Comparison of ENCODE assay signal across 18 cellular contexts in the genomic region with DNA sequence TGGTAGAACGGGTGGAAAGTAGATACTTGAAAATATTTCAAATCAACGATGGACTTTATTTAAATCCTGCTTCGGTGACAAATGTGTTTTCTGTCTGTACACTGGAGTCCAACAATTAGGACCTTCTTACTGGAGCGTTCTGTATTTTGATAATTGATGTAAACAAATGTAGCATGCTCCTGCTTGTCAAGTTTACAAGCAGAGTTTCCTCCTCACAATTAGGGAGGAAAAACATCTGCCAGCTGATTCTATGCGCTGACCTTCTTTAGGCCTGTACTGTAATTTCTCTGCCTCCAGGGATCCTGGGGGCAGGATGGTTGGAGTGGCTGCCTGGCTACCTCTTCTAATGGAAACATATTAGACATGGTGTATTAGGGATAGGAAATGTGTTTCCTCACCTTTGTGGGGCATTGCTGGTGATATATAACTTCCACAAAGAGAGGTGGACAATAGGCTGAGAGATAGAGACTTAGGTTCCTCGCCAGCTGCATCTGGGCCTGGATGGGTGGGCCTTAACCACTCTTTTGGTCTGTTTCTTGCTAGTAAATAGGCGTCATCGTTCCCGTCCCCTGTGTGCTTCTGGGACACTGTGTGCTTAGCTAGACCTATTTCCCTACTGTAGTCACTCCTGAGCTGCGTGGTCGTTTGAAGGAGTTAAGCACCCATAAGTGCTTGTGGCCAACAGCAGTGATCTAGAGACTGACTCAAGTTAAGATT. TPM values are rescaled to one million over a fixed set of nuclear protein-coding genes. Genes with fewer than 3 reads are reported as not detected.
A peak's percentile ranks its signal among the peaks of the same experiment; 100 is the strongest.
DNase-seq lines count a peak whose midpoint lies in the region; ATAC-seq and TF ChIP-seq lines count a peak whose summit lies in the region.
"Had no signal": no experiment of that assay in that cellular context is flagged by ENCODE, and none has a peak within 500 bp of the region (broad histone marks: within the 10 kb centered on the region; RNA-seq: fewer than 3 reads in every experiment).

No MANE protein-coding gene starts in this region.

- DNase-seq in Right ventricle myocardium inferior (ENCODE audit: missing footprints): no peak
- peak; percentile 5 for DNase-seq in lung (ENCODE audit: low spot score)
- DNase-seq in thoracic aorta (ENCODE audit: low spot score): peak; percentile 68
- no peak for DNase-seq in NCI-H1417 treated with DMSO at 0.1 percent for 48 hours (lab: John Stamatoyannopoulos, UW)
- no peak for DNase-seq in DMS79 treated with DMSO at 0.1 percent for 48 hours (lab: John Stamatoyannopoulos, UW)
- DNase-seq in NCI-H2029 (lab: John Stamatoyannopoulos, UW): no peak
- DNase-seq: activated CD4-positive, alpha-beta T cell treated with anti-CD3 and anti-CD28 coated beads, Interleukin-2, amount 10 ng/mL, durations not matched to agents 7 days and 5 days; activated CD8-positive, alpha-beta memory T cell treated with anti-CD3 and anti-CD28 coated beads, Interleukin-2, amount 50 U/mL, for 4 hours; activated effector memory CD4-positive, alpha-beta T cell treated with anti-CD3 and anti-CD28 coated beads, Interleukin-2, amount 50 U/mL, for 16 hours; DMS153; naive thymus-derived CD8-positive, alpha-beta T cell; NCI-H1930; psoas muscle; SW 1271 had no signal

- H3K27ac ChIP-seq in adipose tissue (ENCODE audit: low read depth, low read length) (peak overlapping the region; percentile 11), lung (ENCODE audit: low read depth in 1 of 2, low read length in 1 of 2) (peak overlapping the region; percentile 91 to 94), thoracic aorta (peak overlapping the region; percentile 93 to 95)
- H3K27ac ChIP-seq: psoas muscle, RWPE1, tibial nerve had no signal

- H3K4me1 ChIP-seq in lung (ENCODE audit: control insufficient read depth in 2 of 2, insufficient read depth in 2 of 2, low read length in 2 of 2) (peaks cover 17 to 24% of the 10 kb centered on the region in 2 donors), thoracic aorta (ENCODE audit: control insufficient read depth in 1 of 2, low read depth in 2 of 2) (peaks cover 80 to 93% of the 10 kb centered on the region in 2 donors)
- H3K4me1 ChIP-seq: psoas muscle, tibial nerve had no signal

- no peak overlapping the region for H3K4me3 ChIP-seq in lung
- H3K4me3 ChIP-seq in thoracic aorta: peak overlapping the region; percentile 2
- H3K4me3 ChIP-seq: psoas muscle, tibial nerve had no signal

- intact Hi-C loops in Right ventricle myocardium inferior (cut with DNase I): no loop called here

- no peaks in the 10 kb centered on the region for H3K27me3 ChIP-seq in lung (ENCODE audit: control insufficient read depth, insufficient read depth)
- H3K27me3 ChIP-seq in thoracic aorta (replicated peaks; ENCODE audit: insufficient read depth): no peaks in the 10 kb centered on the region

- no peaks in the 10 kb centered on the region for H3K9me3 ChIP-seq in lung (ENCODE audit: control insufficient read depth in 2 of 2, insufficient read depth in 1 of 2, low read length in 1 of 2)
- no peaks in the 10 kb centered on the region for H3K9me3 ChIP-seq in thoracic aorta
- H3K9me3 ChIP-seq: psoas muscle, tibial nerve had no signal

- ATAC-seq in Right ventricle myocardium inferior (peak; percentile 69), lung (ENCODE audit: insufficient read depth, low FRiP score) (peak; percentile 50), thoracic aorta (ENCODE audit: insufficient number of reproducible peaks, low FRiP score, low read depth) (no peak), GM19023 (IDR thresholded peaks at IDR 0.05; ENCODE audit: unreplicated experiment) (no peak)
- ATAC-seq: naive thymus-derived CD8-positive, alpha-beta T cell; psoas muscle had no signal

- TF ChIP-seq CTCF in lung (IDR thresholded peaks at IDR 0.05; ENCODE audit: control extremely low read depth, extremely low read depth) (no peak), thoracic aorta (IDR thresholded peaks at IDR 0.05) (no peak)

- H3K36me3 ChIP-seq in lung (ENCODE audit: control insufficient read depth in 2 of 2, insufficient read depth in 2 of 2, low read length in 2 of 2): peaks cover 8 to 10% of the 10 kb centered on the region in 2 donors
- peaks cover under 1% of the 10 kb centered on the region for H3K36me3 ChIP-seq in thoracic aorta
- H3K36me3 ChIP-seq: tibial nerve had no signal

- WGBS in adipose tissue, 3 donors: 41 to 68% (median 66%) methylated on average over 11 of the region's 11 CpGs
- WGBS in lung, 2 donors: 60 to 71% methylated on average over 11 of the region's 11 CpGs

RNA-seq across cellular contexts. Expression of gene GATA6, which starts 19.3 kb away (rescaled TPM):
- polyA plus RNA-seq in adipose tissue: 10 to 100 TPM; 11.4 to 30.5 (median 21.4) TPM
- 56.3 TPM for total RNA-seq in Right ventricle myocardium inferior
- 10 to 100 TPM; 32.1 to 34.3 TPM for total RNA-seq in lung
- 10 to 100 TPM; 11.3 to 11.5 TPM for polyA plus RNA-seq in lung
- 10 to 100 TPM; 92.7 to 92.8 TPM for total RNA-seq in thoracic aorta
- total RNA-seq: activated CD4-positive, alpha-beta T cell treated with anti-CD3 and anti-CD28 coated beads, Interleukin-2, amount 10 ng/mL, durations not matched to agents 7 days and 5 days had no signal

Comparison
In these comparisons a context has a peak if more than half of its experiments do, and no peak if none do; other contexts are left out.
1. H3K27ac ChIP-seq: peak in every context shown above with its lines; median percentile 94 in thoracic aorta; 92 in lung; 11 in adipose tissue.
2. ATAC-seq: peak in Right ventricle myocardium inferior (single experiment) and lung (single experiment); none in thoracic aorta (single experiment) and GM19023 (single experiment).
3. DNase-seq: peak in lung (single experiment) and thoracic aorta (single experiment); none in Right ventricle myocardium inferior (single experiment), NCI-H1417 treated with DMSO at 0.1 percent for 48 hours (single experiment), DMS79 treated with DMSO at 0.1 percent for 48 hours (single experiment) and NCI-H2029 (single experiment).